1 cellular context compared by ENCODE assay signal in the genomic region with DNA sequence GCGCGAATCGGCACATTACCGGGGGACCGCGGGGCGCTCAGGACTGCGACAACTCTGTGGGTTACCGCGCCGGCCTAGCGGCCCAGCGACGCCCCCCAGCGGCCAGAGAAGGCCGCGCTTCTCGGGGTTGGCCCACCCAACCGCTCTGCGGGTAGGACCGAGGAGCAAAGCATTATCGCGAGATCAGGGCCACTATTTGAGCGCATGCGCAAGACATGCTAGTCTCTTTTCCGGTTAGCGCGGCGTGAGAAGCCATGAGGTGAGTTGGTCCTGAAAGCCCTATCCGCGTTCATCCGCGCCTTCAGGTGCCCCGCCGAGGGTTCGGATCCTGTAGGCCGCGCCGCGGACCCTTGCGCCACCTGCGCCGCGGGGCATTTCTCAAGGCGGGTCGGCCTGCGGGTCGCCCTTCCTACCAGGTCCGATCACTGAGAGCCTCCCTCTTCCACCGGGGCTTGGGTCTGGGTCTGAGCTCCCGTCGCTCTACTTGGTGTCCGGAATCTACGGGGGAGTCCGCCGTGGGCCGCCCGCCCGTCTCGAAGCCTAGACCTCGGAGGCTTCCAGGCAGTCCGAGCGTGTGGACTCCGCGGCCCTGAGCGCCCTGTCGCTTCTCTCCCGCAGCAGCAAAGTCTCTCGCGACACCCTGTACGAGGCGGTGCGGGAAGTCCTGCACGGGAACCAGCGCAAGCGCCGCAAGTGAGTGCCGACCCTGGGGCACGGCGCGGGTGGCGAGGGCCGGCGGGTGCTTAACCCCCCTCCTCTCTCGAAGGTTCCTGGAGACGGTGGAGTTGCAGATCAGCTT.
TF ChIP-seq lines count a peak whose summit lies in the region.

TSS of gene RPL10A (plus strand) at position 221 of the 799 bp plus-strand sequence. CDS start at position 255, 34 bp downstream.

TF ChIP-seq in HepG2, 621 proteins besides CTCF, POLR2A, EP300 and RAD21 (continued from another document):
- TF ChIP-seq ZNF569 (CRISPR knock-in tag; IDR thresholded peaks at IDR 0.05; ENCODE audit: borderline replicate concordance) (peak; percentile 92; the same call in 1 of the 2 replicates), SRF (IDR thresholded peaks at IDR 0.05; ENCODE audit: low read depth, low read length) (0 out of 2 replicates have a peak, but pooled peaks have one; percentile 35), NR2F2 (IDR thresholded peaks at IDR 0.05; ENCODE audit: borderline replicate concordance, low read depth) (peak; percentile 68; the same call in 1 of the 2 replicates), ZNF496 (CRISPR knock-in tag; IDR thresholded peaks at IDR 0.05; ENCODE audit: insufficient replicate concordance) (no peak), RFX5 (IDR thresholded peaks at IDR 0.05; ENCODE audit: low read depth, low read length) (no peak), KLF13 (CRISPR knock-in tag; IDR thresholded peaks at IDR 0.05) (peak; percentile 21), NR1H2 (CRISPR knock-in tag; IDR thresholded peaks at IDR 0.05; ENCODE audit: borderline replicate concordance, low read depth) (peak; percentile 97), PITX1 (CRISPR knock-in tag; IDR thresholded peaks at IDR 0.05) (peak; percentile 87; the same call in 1 of the 2 replicates), HHEX (CRISPR knock-in tag; IDR thresholded peaks at IDR 0.05) (no peak; the same call in 1 of the 2 replicates), HMG20B (CRISPR knock-in tag; conservative IDR thresholded peaks at IDR 0.05) (peak; percentile 67), ZNF460 (CRISPR knock-in tag; IDR thresholded peaks at IDR 0.05; ENCODE audit: borderline replicate concordance) (peak; percentile 12; the same call in 1 of the 2 replicates), MYC (CRISPR knock-in tag; IDR thresholded peaks at IDR 0.05; ENCODE audit: borderline replicate concordance) (peak; percentile 100), ZNF367 (CRISPR knock-in tag; IDR thresholded peaks at IDR 0.05; ENCODE audit: borderline replicate concordance) (0 out of 2 replicates have a peak, but pooled peaks have one; percentile 48), CENPT (CRISPR knock-in tag; IDR thresholded peaks at IDR 0.05; ENCODE audit: low read depth) (peak; percentile 38; the same call in 1 of the 2 replicates), KLF11 (CRISPR knock-in tag; IDR thresholded peaks at IDR 0.05) (peak; percentile 87), HNRNPK (IDR thresholded peaks at IDR 0.05; ENCODE audit: low read depth, low read length, poor library complexity, severe bottlenecking) (no peak), ZNF549 (CRISPR knock-in tag; IDR thresholded peaks at IDR 0.05) (0 out of 2 replicates have a peak, but pooled peaks have one; percentile 34), FOXO4 (CRISPR knock-in tag; conservative IDR thresholded peaks at IDR 0.05) (no peak; the same call in none of the 2 replicates), SRSF4 (IDR thresholded peaks at IDR 0.05; ENCODE audit: low read depth, low read length, poor library complexity, severe bottlenecking) (no peak), ZBTB1 (CRISPR knock-in tag; IDR thresholded peaks at IDR 0.05; ENCODE audit: borderline replicate concordance) (peak; percentile 73; the same call in 1 of the 2 replicates), HNF4G (IDR thresholded peaks at IDR 0.05; ENCODE audit: borderline replicate concordance, low read depth, low read length) (peak; percentile 26; the same call in 1 of the 2 replicates), HNF4G (CRISPR knock-in tag; IDR thresholded peaks at IDR 0.05; ENCODE audit: borderline replicate concordance, low read depth) (peak; percentile 46; the same call in 1 of the 2 replicates), MYNN (CRISPR knock-in tag; IDR thresholded peaks at IDR 0.05; ENCODE audit: low read depth) (peak; percentile 82; the same call in 1 of the 2 replicates), MTF2 (CRISPR knock-in tag; IDR thresholded peaks at IDR 0.05; ENCODE audit: borderline replicate concordance) (peak; percentile 98)
- TF ChIP-seq, protein P1, sequence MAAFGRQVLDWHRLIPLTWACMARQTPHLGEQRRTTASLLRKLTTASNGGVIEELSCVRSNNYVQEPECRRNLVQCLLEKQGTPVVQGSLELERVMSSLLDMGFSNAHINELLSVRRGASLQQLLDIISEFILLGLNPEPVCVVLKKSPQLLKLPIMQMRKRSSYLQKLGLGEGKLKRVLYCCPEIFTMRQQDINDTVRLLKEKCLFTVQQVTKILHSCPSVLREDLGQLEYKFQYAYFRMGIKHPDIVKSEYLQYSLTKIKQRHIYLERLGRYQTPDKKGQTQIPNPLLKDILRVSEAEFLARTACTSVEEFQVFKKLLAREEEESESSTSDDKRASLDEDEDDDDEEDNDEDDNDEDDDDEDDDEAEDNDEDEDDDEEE (CRISPR knock-in tag; IDR thresholded peaks at IDR 0.05), result peak; percentile 92
- TF ChIP-seq, protein P2, sequence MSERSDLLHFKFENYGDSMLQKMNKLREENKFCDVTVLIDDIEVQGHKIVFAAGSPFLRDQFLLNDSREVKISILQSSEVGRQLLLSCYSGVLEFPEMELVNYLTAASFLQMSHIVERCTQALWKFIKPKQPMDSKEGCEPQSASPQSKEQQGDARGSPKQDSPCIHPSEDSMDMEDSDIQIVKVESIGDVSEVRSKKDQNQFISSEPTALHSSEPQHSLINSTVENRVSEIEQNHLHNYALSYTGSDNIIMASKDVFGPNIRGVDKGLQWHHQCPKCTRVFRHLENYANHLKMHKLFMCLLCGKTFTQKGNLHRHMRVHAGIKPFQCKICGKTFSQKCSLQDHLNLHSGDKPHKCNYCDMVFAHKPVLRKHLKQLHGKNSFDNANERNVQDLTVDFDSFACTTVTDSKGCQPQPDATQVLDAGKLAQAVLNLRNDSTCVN (CRISPR knock-in tag; IDR thresholded peaks at IDR 0.05; ENCODE audit: borderline replicate concordance), result peak; percentile 87
- TF ChIP-seq, protein P3, sequence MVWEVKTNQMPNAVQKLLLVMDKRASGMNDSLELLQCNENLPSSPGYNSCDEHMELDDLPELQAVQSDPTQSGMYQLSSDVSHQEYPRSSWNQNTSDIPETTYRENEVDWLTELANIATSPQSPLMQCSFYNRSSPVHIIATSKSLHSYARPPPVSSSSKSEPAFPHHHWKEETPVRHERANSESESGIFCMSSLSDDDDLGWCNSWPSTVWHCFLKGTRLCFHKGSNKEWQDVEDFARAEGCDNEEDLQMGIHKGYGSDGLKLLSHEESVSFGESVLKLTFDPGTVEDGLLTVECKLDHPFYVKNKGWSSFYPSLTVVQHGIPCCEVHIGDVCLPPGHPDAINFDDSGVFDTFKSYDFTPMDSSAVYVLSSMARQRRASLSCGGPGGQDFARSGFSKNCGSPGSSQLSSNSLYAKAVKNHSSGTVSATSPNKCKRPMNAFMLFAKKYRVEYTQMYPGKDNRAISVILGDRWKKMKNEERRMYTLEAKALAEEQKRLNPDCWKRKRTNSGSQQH (CRISPR knock-in tag; IDR thresholded peaks at IDR 0.05; ENCODE audit: low read depth), result 0 out of 2 replicates have a peak, but pooled peaks have one; percentile 73
- TF ChIP-seq, protein P4, sequence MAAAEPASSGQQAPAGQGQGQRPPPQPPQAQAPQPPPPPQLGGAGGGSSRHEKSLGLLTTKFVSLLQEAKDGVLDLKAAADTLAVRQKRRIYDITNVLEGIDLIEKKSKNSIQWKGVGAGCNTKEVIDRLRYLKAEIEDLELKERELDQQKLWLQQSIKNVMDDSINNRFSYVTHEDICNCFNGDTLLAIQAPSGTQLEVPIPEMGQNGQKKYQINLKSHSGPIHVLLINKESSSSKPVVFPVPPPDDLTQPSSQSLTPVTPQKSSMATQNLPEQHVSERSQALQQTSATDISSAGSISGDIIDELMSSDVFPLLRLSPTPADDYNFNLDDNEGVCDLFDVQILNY (CRISPR knock-in tag; conservative IDR thresholded peaks at IDR 0.05), result no peak
